In genomic region chr10:78139336-78139735, GRCh38 we compare ENCODE assay signal across 17 cellular contexts.
A peak's percentile ranks its signal among the peaks of the same experiment; 100 is the strongest.
DNase-seq lines count a peak whose midpoint lies in the region; ATAC-seq, FAIRE-seq and TF ChIP-seq lines count a peak whose summit lies in the region.
"Had no signal": no experiment of that assay in that cellular context is flagged by ENCODE, and none has a peak within 500 bp of the region (broad histone marks: within the 10 kb centered on the region; RNA-seq: fewer than 3 reads in every experiment).

No MANE protein-coding gene starts in this region.

- CTCF ChIA-PET in PC-3 (lab: Charles Lee), result no interaction called here

- no peak for TF ChIP-seq CTCF in D721Med (IDR thresholded peaks at IDR 0.05; ENCODE audit: insufficient read depth, missing control alignments)
- TF ChIP-seq CTCF in neural crest cell (conservative IDR thresholded peaks at IDR 0.05), result no peak
- TF ChIP-seq CTCF in PC-3 (conservative IDR thresholded peaks at IDR 0.05; ENCODE audit: low read depth, low read length), result no peak

- H3K27ac ChIP-seq in right cardiac atrium (ENCODE audit: low read length), result no peak overlapping the region
- no peak overlapping the region for H3K27ac ChIP-seq in PC-3 (ENCODE audit: low read length)
- H3K27ac ChIP-seq: brain microvascular endothelial cell, esophagus muscularis mucosa had no signal

- H3K9me3 ChIP-seq in right cardiac atrium (ENCODE audit: control insufficient read depth, low read length), result no peaks in the 10 kb centered on the region
- H3K9me3 ChIP-seq in PC-3 (ENCODE audit: low read length), result no peaks in the 10 kb centered on the region
- H3K9me3 ChIP-seq: esophagus muscularis mucosa had no signal

- intact Hi-C loops in right cardiac atrium (cut with DNase I), result no loop called here
- intact Hi-C loops in PC-3 (cut with micrococcal nuclease), result no loop called here

- H3K79me2 ChIP-seq in PC-3 (ENCODE audit: low read length), result no peaks in the 10 kb centered on the region

- H2AFZ ChIP-seq in PC-3 (ENCODE audit: low read length), result no peak overlapping the region

- no peak overlapping the region for H3K4me2 ChIP-seq in PC-3 (ENCODE audit: low read length)

- no peaks in the 10 kb centered on the region for H4K20me1 ChIP-seq in PC-3 (ENCODE audit: low read length)

- BruUV-seq in PC-3 (replicated peaks; lab: Mats Ljungman, UMichigan), result no TSS peak

- no peaks in the 10 kb centered on the region for H3K36me3 ChIP-seq in PC-3 (ENCODE audit: low read depth, low read length)
- H3K36me3 ChIP-seq: brain microvascular endothelial cell, esophagus muscularis mucosa had no signal

- H3K4me3 ChIP-seq in right cardiac atrium (ENCODE audit: low read length) (no peak overlapping the region), PC-3 (ENCODE audit: low read length) (no peak overlapping the region)
- H3K4me3 ChIP-seq: dorsolateral prefrontal cortex, esophagus muscularis mucosa had no signal

- peak overlapping the region; percentile 31 for H3K27ac Mint-ChIP-seq in neural crest cell (ENCODE audit: unreplicated experiment)
- peak overlapping the region in 1 of 10 donors; percentile 10 for H3K27ac Mint-ChIP-seq in naive thymus-derived CD8-positive, alpha-beta T cell
- H3K27ac Mint-ChIP-seq: activated CD4-positive, alpha-beta memory T cell treated with anti-CD3 and anti-CD28 coated beads for 36 hours; activated naive CD8-positive, alpha-beta T cell had no signal

- no peak for FAIRE-seq in D721Med (lab: Jason Lieb, UNC)

- no peak overlapping the region for H3K4me3 Mint-ChIP-seq in neural crest cell
- H3K4me3 Mint-ChIP-seq in naive thymus-derived CD8-positive, alpha-beta T cell, result no peak overlapping the region
- H3K4me3 Mint-ChIP-seq: activated CD4-positive, alpha-beta memory T cell treated with anti-CD3 and anti-CD28 coated beads for 36 hours; activated naive CD8-positive, alpha-beta T cell had no signal

- H3K27me3 Mint-ChIP-seq in neural crest cell (ENCODE audit: low read depth), result peaks cover 4% of the 10 kb centered on the region
- H3K27me3 Mint-ChIP-seq in naive thymus-derived CD8-positive, alpha-beta T cell, result peaks cover 7 to 49% (median 20%) of the 10 kb centered on the region in 5 donors

- H3K27me3 ChIP-seq in right cardiac atrium (ENCODE audit: control insufficient read depth, insufficient read depth) (no peaks in the 10 kb centered on the region), PC-3 (ENCODE audit: low read length) (peaks cover 90% of the 10 kb centered on the region)
- H3K27me3 ChIP-seq: brain microvascular endothelial cell, esophagus muscularis mucosa had no signal

- H3K4me1 Mint-ChIP-seq in neural crest cell, result peaks cover 10% of the 10 kb centered on the region
- no peaks in the 10 kb centered on the region for H3K4me1 Mint-ChIP-seq in naive thymus-derived CD8-positive, alpha-beta T cell

- H3K9me2 ChIP-seq in PC-3 (replicated peaks; ENCODE audit: low read length), result no peaks in the 10 kb centered on the region; the same call in 1 of the 2 replicates

- DNase-seq in D721Med (ENCODE audit: insufficient read length, low spot score) (peak; percentile 53), NCI-H524 (lab: John Stamatoyannopoulos, UW) (peak; percentile 85), right cardiac atrium (peak in 2 of 3 donors; percentile 50 to 60), neural crest cell (ENCODE audit: low read depth, low spot score) (no peak), PC-3 (no peak), glomerular visceral epithelial cell (ENCODE audit: extremely low spot score) (no peak), SKM-1 (lab: John Stamatoyannopoulos, UW; ENCODE audit: unreplicated experiment) (no peak)
- no peak for DNase-seq in naive thymus-derived CD8-positive, alpha-beta T cell
- DNase-seq: activated CD4-positive, alpha-beta memory T cell treated with anti-CD3 and anti-CD28 coated beads for 36 hours; activated T-cell treated with anti-CD3 and anti-CD28 coated beads, Interleukin-2, amount 50 U/mL, for 48 hours; brain microvascular endothelial cell; NCI-H510A treated with DMSO at 0.1 percent for 48 hours; stimulated activated CD4-positive, alpha-beta T cell treated with anti-CD3 and anti-CD28 coated beads, Interleukin-15, amount 100 ng/mL, for 24 hours had no signal

- ATAC-seq in right cardiac atrium, result peak; percentile 36 to 56
- no peak for ATAC-seq in PC-3
- ATAC-seq in naive thymus-derived CD8-positive, alpha-beta T cell, result no peak
- ATAC-seq: HCT116 had no signal

- H3F3A ChIP-seq in PC-3 (ENCODE audit: low read length, unreplicated experiment), result no peaks in the 10 kb centered on the region

- H3K9ac ChIP-seq in PC-3 (ENCODE audit: low read length), result no peak overlapping the region

- WGBS in right cardiac atrium, result 55% methylated on average over 9 of the region's 9 CpGs

- H3K36me3 Mint-ChIP-seq in neural crest cell (ENCODE audit: low read depth), result no peaks in the 10 kb centered on the region
- H3K36me3 Mint-ChIP-seq in naive thymus-derived CD8-positive, alpha-beta T cell, result no peaks in the 10 kb centered on the region
- H3K36me3 Mint-ChIP-seq: activated CD4-positive, alpha-beta memory T cell treated with anti-CD3 and anti-CD28 coated beads for 36 hours; activated naive CD8-positive, alpha-beta T cell had no signal

- H3K4me1 ChIP-seq in right cardiac atrium (ENCODE audit: control insufficient read depth, insufficient read depth, low read length) (peaks cover 2% of the 10 kb centered on the region), PC-3 (ENCODE audit: insufficient read depth, low read length) (no peaks in the 10 kb centered on the region)
- H3K4me1 ChIP-seq: esophagus muscularis mucosa had no signal

- POLR2A ChIA-PET in PC-3 (lab: Charles Lee; ENCODE audit: unreplicated experiment), result no interaction called here
- POLR2A ChIA-PET in naive thymus-derived CD8-positive, alpha-beta T cell (lab: Charles Lee), result no interaction called here

- peaks cover 4% of the 10 kb centered on the region for H3K9me3 Mint-ChIP-seq in neural crest cell
- no peaks in the 10 kb centered on the region for H3K9me3 Mint-ChIP-seq in naive thymus-derived CD8-positive, alpha-beta T cell
- H3K9me3 Mint-ChIP-seq: activated CD4-positive, alpha-beta memory T cell treated with anti-CD3 and anti-CD28 coated beads for 36 hours had no signal

Comparison
In these comparisons a context has a peak if more than half of its experiments do, and no peak if none do; other contexts are left out.
1. DNase-seq: peak in D721Med (single experiment), NCI-H524 (2 of 2) and right cardiac atrium (2 of 3); none in neural crest cell (single experiment), PC-3 (single experiment), glomerular visceral epithelial cell (single experiment), naive thymus-derived CD8-positive, alpha-beta T cell (0 of 10) and SKM-1 (single experiment).
2. ATAC-seq: peak in right cardiac atrium (2 of 2); none in PC-3 (single experiment) and naive thymus-derived CD8-positive, alpha-beta T cell (0 of 2).